Comparison of ENCODE assay signal across 1 cellular context in genomic region chr14:79415726-79416125, GRCh38.
TF ChIP-seq lines count a peak whose summit lies in the region.

No MANE protein-coding gene starts in this region.

TF ChIP-seq in SK-N-SH treated with all-trans-retinoic acid at 6 μM for 48 hours, 23 proteins besides CTCF, POLR2A, EP300 and RAD21 (continued from another document):
- TF ChIP-seq, protein P1, sequence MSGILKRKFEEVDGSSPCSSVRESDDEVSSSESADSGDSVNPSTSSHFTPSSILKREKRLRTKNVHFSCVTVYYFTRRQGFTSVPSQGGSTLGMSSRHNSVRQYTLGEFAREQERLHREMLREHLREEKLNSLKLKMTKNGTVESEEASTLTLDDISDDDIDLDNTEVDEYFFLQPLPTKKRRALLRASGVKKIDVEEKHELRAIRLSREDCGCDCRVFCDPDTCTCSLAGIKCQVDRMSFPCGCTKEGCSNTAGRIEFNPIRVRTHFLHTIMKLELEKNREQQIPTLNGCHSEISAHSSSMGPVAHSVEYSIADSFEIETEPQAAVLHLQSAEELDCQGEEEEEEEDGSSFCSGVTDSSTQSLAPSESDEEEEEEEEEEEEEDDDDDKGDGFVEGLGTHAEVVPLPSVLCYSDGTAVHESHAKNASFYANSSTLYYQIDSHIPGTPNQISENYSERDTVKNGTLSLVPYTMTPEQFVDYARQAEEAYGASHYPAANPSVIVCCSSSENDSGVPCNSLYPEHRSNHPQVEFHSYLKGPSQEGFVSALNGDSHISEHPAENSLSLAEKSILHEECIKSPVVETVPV (CRISPR knock-in tag; IDR thresholded peaks at IDR 0.05): no peak
- TF ChIP-seq ZNF70 (CRISPR knock-in tag; IDR thresholded peaks at IDR 0.05) (no peak), PPARA (CRISPR knock-in tag; IDR thresholded peaks at IDR 0.05; ENCODE audit: borderline replicate concordance) (no peak), ZFP3 (CRISPR knock-in tag; IDR thresholded peaks at IDR 0.05) (no peak), ESRRG (CRISPR knock-in tag; IDR thresholded peaks at IDR 0.05) (no peak), ZC3H10 (CRISPR knock-in tag; IDR thresholded peaks at IDR 0.05) (no peak), TSHZ2 (CRISPR knock-in tag; IDR thresholded peaks at IDR 0.05) (no peak), RARB (CRISPR knock-in tag; IDR thresholded peaks at IDR 0.05) (no peak)
